In genomic region chr2:202494300-202494699, GRCh38 we compare ENCODE assay signal across 1 cellular context.
TF ChIP-seq lines count a peak whose summit lies in the region.

No MANE protein-coding gene starts in this region.

TF ChIP-seq in HepG2, 621 proteins besides CTCF, POLR2A, EP300 and RAD21 (continued from another document and continues in another):
- peak; percentile 94 for TF ChIP-seq ZGPAT (CRISPR knock-in tag; IDR thresholded peaks at IDR 0.05)
- TF ChIP-seq TBX3 (IDR thresholded peaks at IDR 0.05; ENCODE audit: borderline replicate concordance), result peak; percentile 73; the same call in 1 of the 2 replicates
- TF ChIP-seq CREBL2 (CRISPR knock-in tag; IDR thresholded peaks at IDR 0.05; ENCODE audit: borderline replicate concordance), result no peak
- TF ChIP-seq ZNF577 (CRISPR knock-in tag; IDR thresholded peaks at IDR 0.05; ENCODE audit: borderline replicate concordance, low read depth), result no peak
- TF ChIP-seq BCLAF1 (IDR thresholded peaks at IDR 0.05), result no peak
- TF ChIP-seq MLLT10 (CRISPR knock-in tag; IDR thresholded peaks at IDR 0.05), result no peak
- peak; percentile 89; the same call in 1 of the 2 replicates for TF ChIP-seq SMYD3 (CRISPR knock-in tag; IDR thresholded peaks at IDR 0.05)
- TF ChIP-seq ZNF234 (CRISPR knock-in tag; conservative IDR thresholded peaks at IDR 0.05), result no peak
- 0 out of 2 replicates have a peak, but pooled peaks have one; percentile 19 for TF ChIP-seq NFYB (CRISPR knock-in tag; IDR thresholded peaks at IDR 0.05)
- TF ChIP-seq ZFP36 (IDR thresholded peaks at IDR 0.05; ENCODE audit: borderline replicate concordance, low read depth, low read length, partially characterized antibody), result no peak
- no peak for TF ChIP-seq ZFY (CRISPR knock-in tag; IDR thresholded peaks at IDR 0.05)
- TF ChIP-seq UBTF (CRISPR knock-in tag; IDR thresholded peaks at IDR 0.05), result no peak
- TF ChIP-seq JUND (CRISPR knock-in tag; IDR thresholded peaks at IDR 0.05), result no peak
- no peak for TF ChIP-seq STAT5B (CRISPR knock-in tag; IDR thresholded peaks at IDR 0.05)
- no peak for TF ChIP-seq ZNF782 (CRISPR knock-in tag; IDR thresholded peaks at IDR 0.05; ENCODE audit: borderline replicate concordance)
- TF ChIP-seq TAF1 (CRISPR knock-in tag; IDR thresholded peaks at IDR 0.05), result no peak
- no peak for TF ChIP-seq ZNF550 (CRISPR knock-in tag; IDR thresholded peaks at IDR 0.05; ENCODE audit: borderline replicate concordance)
- no peak for TF ChIP-seq NONO (IDR thresholded peaks at IDR 0.05)
- TF ChIP-seq NONO (CRISPR knock-in tag; conservative IDR thresholded peaks at IDR 0.05), result 0 out of 2 replicates have a peak, but pooled peaks have one; percentile 70
- TF ChIP-seq ZNF10 (CRISPR knock-in tag; IDR thresholded peaks at IDR 0.05; ENCODE audit: borderline replicate concordance, low read depth), result no peak
- TF ChIP-seq PAXIP1 (CRISPR knock-in tag; conservative IDR thresholded peaks at IDR 0.05), result peak; percentile 90
- TF ChIP-seq ELF3 (CRISPR knock-in tag; IDR thresholded peaks at IDR 0.05), result peak; percentile 99
- TF ChIP-seq ZNF30 (CRISPR knock-in tag; IDR thresholded peaks at IDR 0.05), result no peak
- TF ChIP-seq ZNF644 (CRISPR knock-in tag; IDR thresholded peaks at IDR 0.05; ENCODE audit: low read depth), result peak; percentile 45; the same call in 1 of the 2 replicates
- TF ChIP-seq ZNF768 (CRISPR knock-in tag; IDR thresholded peaks at IDR 0.05), result no peak
- TF ChIP-seq ZNF839 (CRISPR knock-in tag; IDR thresholded peaks at IDR 0.05; ENCODE audit: borderline replicate concordance), result no peak
- peak; percentile 27; the same call in 1 of the 2 replicates for TF ChIP-seq ZNF441 (CRISPR knock-in tag; IDR thresholded peaks at IDR 0.05; ENCODE audit: borderline replicate concordance)
- TF ChIP-seq NFATC3 (CRISPR knock-in tag; IDR thresholded peaks at IDR 0.05), result no peak
- TF ChIP-seq PLRG1 (conservative IDR thresholded peaks at IDR 0.05), result no peak
- no peak for TF ChIP-seq LRRFIP1 (CRISPR knock-in tag; conservative IDR thresholded peaks at IDR 0.05)
- no peak for TF ChIP-seq CBX2 (IDR thresholded peaks at IDR 0.05; ENCODE audit: low read depth, low read length)
- no peak for TF ChIP-seq CBX2 (CRISPR knock-in tag; IDR thresholded peaks at IDR 0.05; ENCODE audit: low read depth)
- peak; percentile 58 for TF ChIP-seq RBM22 (optimal IDR thresholded peaks at IDR 0.05; ENCODE audit: low read length)
- TF ChIP-seq ZFYVE20 (CRISPR knock-in tag; IDR thresholded peaks at IDR 0.05; ENCODE audit: borderline replicate concordance, low read depth), result no peak
- TF ChIP-seq MED1 (CRISPR knock-in tag; IDR thresholded peaks at IDR 0.05), result peak; percentile 85
- no peak for TF ChIP-seq ZBTB26 (CRISPR knock-in tag; IDR thresholded peaks at IDR 0.05; ENCODE audit: borderline replicate concordance)
- peak; percentile 85 for TF ChIP-seq LCORL (IDR thresholded peaks at IDR 0.05)
- TF ChIP-seq LCORL (CRISPR knock-in tag; IDR thresholded peaks at IDR 0.05), result no peak
- TF ChIP-seq ZNF576 (CRISPR knock-in tag; IDR thresholded peaks at IDR 0.05), result no peak
- TF ChIP-seq FOXK1 (CRISPR knock-in tag; IDR thresholded peaks at IDR 0.05; ENCODE audit: borderline replicate concordance, low read depth), result peak; percentile 96
- TF ChIP-seq ZBTB42 (CRISPR knock-in tag; IDR thresholded peaks at IDR 0.05), result no peak
- TF ChIP-seq HHEX (CRISPR knock-in tag; IDR thresholded peaks at IDR 0.05), result peak; percentile 75
- peak; percentile 56; the same call in 1 of the 2 replicates for TF ChIP-seq THRA (CRISPR knock-in tag; IDR thresholded peaks at IDR 0.05; ENCODE audit: borderline replicate concordance)
